Comparison of ENCODE assay signal across 15 cellular contexts in the genomic region with DNA sequence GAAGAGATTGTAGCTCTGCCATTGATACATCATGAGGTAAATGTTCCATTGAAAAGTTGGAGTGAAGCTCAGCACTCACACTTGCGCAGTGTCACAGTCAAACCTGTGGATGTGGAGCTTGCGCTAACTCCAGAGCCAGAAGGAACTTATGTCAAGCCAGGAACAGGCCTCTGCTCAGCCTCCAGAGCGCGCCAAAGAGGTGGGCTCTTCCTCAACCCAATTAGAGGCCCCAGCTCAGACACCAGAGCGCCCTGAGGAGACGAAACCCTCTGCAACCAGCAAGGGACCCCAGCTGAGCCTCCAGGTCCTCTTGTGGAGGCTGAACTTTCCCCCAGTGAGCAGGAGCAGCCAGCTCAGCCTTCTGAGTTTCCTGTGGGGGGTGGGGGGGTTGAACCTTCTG.
A peak's percentile ranks its signal among the peaks of the same experiment; 100 is the strongest.
DNase-seq lines count a peak whose midpoint lies in the region; ATAC-seq, FAIRE-seq and TF ChIP-seq lines count a peak whose summit lies in the region.
"Had no signal": no experiment of that assay in that cellular context is flagged by ENCODE, and none has a peak within 500 bp of the region (broad histone marks: within the 10 kb centered on the region; RNA-seq: fewer than 3 reads in every experiment).

No MANE protein-coding gene starts in this region.

- peaks cover 2% of the 10 kb centered on the region for H3K4me1 ChIP-seq in Loucy (ENCODE audit: insufficient read depth, low read length, poor library complexity, severe bottlenecking)
- no peaks in the 10 kb centered on the region for H3K4me1 ChIP-seq in OCI-LY7 (ENCODE audit: insufficient read depth, low read length, poor library complexity, severe bottlenecking)
- no peaks in the 10 kb centered on the region; a peak in 1 of 7 replicates for H3K4me1 ChIP-seq in H1 (replicated peaks in 1 of 4; ENCODE audit: control insufficient read depth in 3 of 4, insufficient read depth in 4 of 4, low read length in 3 of 4)
- H3K4me1 ChIP-seq: Caco-2 had no signal

- no peaks in the 10 kb centered on the region for H3K27me3 ChIP-seq in Loucy (ENCODE audit: insufficient read depth, low read length, poor library complexity, severe bottlenecking)
- H3K27me3 ChIP-seq in H1 (replicated peaks in 1 of 4; ENCODE audit: control insufficient read depth in 3 of 4, extremely low read depth in 1 of 4, insufficient read depth in 3 of 4, low read length in 3 of 4), result peaks cover 0 to 4% (median 2%) of the 10 kb centered on the region in 4 experiments; a peak in 5 of 7 replicates

- no peak for TF ChIP-seq CTCF in Loucy (conservative IDR thresholded peaks at IDR 0.05; ENCODE audit: low read length)
- TF ChIP-seq CTCF in OCI-LY7 (conservative IDR thresholded peaks at IDR 0.05; ENCODE audit: low read length), result peak; percentile 28; the same call in 1 of the 2 replicates
- TF ChIP-seq CTCF in H1 (IDR thresholded peaks at IDR 0.05; ENCODE audit: control extremely low read depth in 1 of 3, insufficient read depth in 1 of 3, low read depth in 1 of 3, low read length in 3 of 3), result no peak

- no peak overlapping the region for H2BK120ac ChIP-seq in H1 (replicated peaks; ENCODE audit: low read depth, low read length)

- TF ChIP-seq EP300 in H1 (IDR thresholded peaks at IDR 0.05; ENCODE audit: borderline replicate concordance in 1 of 2, low read depth in 2 of 2, low read length in 2 of 2), result no peak

- H3K18ac ChIP-seq in H1 (ENCODE audit: extremely low read depth, low read length), result no peak overlapping the region

- H2AFZ ChIP-seq in Loucy (ENCODE audit: low read length) (peak overlapping the region; percentile 62; the same call in 1 of the 2 replicates), OCI-LY7 (ENCODE audit: low read length) (no peak overlapping the region), H1 (ENCODE audit: low read length) (no peak overlapping the region)

- no peak overlapping the region for H2AK5ac ChIP-seq in H1 (ENCODE audit: low read depth, low read length)

- H3K27ac ChIP-seq in OCI-LY7 (ENCODE audit: low read depth, low read length, poor library complexity, severe bottlenecking), result no peak overlapping the region
- H3K27ac ChIP-seq in H1 (ENCODE audit: low read depth, low read length), result no peak overlapping the region
- H3K27ac ChIP-seq: C4-2B had no signal

- peaks cover 3% of the 10 kb centered on the region for H3K4me1 Mint-ChIP-seq in activated CD4-positive, alpha-beta T cell treated with anti-CD3 and anti-CD28 coated beads for 36 hours

- H4K91ac ChIP-seq in H1 (replicated peaks; ENCODE audit: insufficient read length, low read length), result no peak overlapping the region

- no peaks in the 10 kb centered on the region for H3K79me2 ChIP-seq in Loucy (ENCODE audit: insufficient read depth, low read length)
- no peaks in the 10 kb centered on the region for H3K79me2 ChIP-seq in OCI-LY7 (ENCODE audit: insufficient read depth, low read depth, low read length)
- H3K79me2 ChIP-seq in H1 (ENCODE audit: control insufficient read depth in 1 of 2, insufficient read depth in 2 of 2, low read length in 2 of 2), result no peaks in the 10 kb centered on the region

- H4K5ac ChIP-seq in H1 (ENCODE audit: insufficient read length, low read depth, low read length), result no peak overlapping the region

- H3K27me3 Mint-ChIP-seq in activated CD4-positive, alpha-beta T cell treated with anti-CD3 and anti-CD28 coated beads for 36 hours, result peaks cover 9% of the 10 kb centered on the region

- no peak overlapping the region for H2BK20ac ChIP-seq in H1 (ENCODE audit: low read length)

- H3K9me3 Mint-ChIP-seq in activated CD4-positive, alpha-beta T cell treated with anti-CD3 and anti-CD28 coated beads for 36 hours (ENCODE audit: low read depth), result no peaks in the 10 kb centered on the region
- H3K9me3 Mint-ChIP-seq: CD4-positive, alpha-beta T cell had no signal

- POLR2A ChIA-PET in OCI-LY7 (lab: Charles Lee), result interaction anchor here (0.7 kb wide), 1 partner anchor 433 kb away, joined by 3 read pairs; no protein-coding TSS in a partner anchor
- POLR2A ChIA-PET in H1 (lab: Charles Lee; ENCODE audit: partially characterized antibody), result interaction anchor here (0.7 kb wide), 1 partner anchor 197 kb away, joined by 3 read pairs; no protein-coding TSS in a partner anchor
- POLR2A ChIA-PET in activated CD4-positive, alpha-beta T cell treated with anti-CD3 and anti-CD28 coated beads for 36 hours (lab: Charles Lee), result no interaction called here

- no peaks in the 10 kb centered on the region for H3K36me3 Mint-ChIP-seq in activated CD4-positive, alpha-beta T cell treated with anti-CD3 and anti-CD28 coated beads for 36 hours (ENCODE audit: low read depth)

- no peak overlapping the region for H3K56ac ChIP-seq in H1 (replicated peaks; ENCODE audit: insufficient read length, low read depth, low read length)

- H3K4me2 ChIP-seq in Loucy (ENCODE audit: low read depth, low read length, poor library complexity, severe bottlenecking) (no peak overlapping the region), OCI-LY7 (ENCODE audit: low read length) (no peak overlapping the region), H1 (ENCODE audit: insufficient read depth in 1 of 2, low read depth in 2 of 2, low read length in 2 of 2) (no peak overlapping the region)

- H3K9ac ChIP-seq in Loucy (ENCODE audit: low read depth, low read length, poor library complexity, severe bottlenecking) (no peak overlapping the region), H1 (replicated peaks in 1 of 4; ENCODE audit: extremely low read depth in 1 of 4, low read depth in 3 of 4, low read length in 3 of 4) (no peak overlapping the region)

- H3K9me2 ChIP-seq in Loucy (replicated peaks; ENCODE audit: low read depth, low read length) (no peaks in the 10 kb centered on the region), OCI-LY7 (ENCODE audit: insufficient read depth, low read length) (no peaks in the 10 kb centered on the region)

- WGBS in H1 (ENCODE audit: extremely low coverage in 1 of 2, insufficient coverage in 1 of 2, insufficient read length in 1 of 2, insufficient replicate concordance in 2 of 2, low coverage in 1 of 2, low lambda C conversion rate in 2 of 2, missing lambda C conversion rate in 1 of 2), 2 experiments, result 89% methylated on average over 6 of the region's 6 CpGs; no CpG with 5 or more reads in 1 of the 2 experiments

- H3K36me3 ChIP-seq in Loucy (ENCODE audit: insufficient read depth, low read length) (no peaks in the 10 kb centered on the region), OCI-LY7 (ENCODE audit: insufficient read depth, low read length) (no peaks in the 10 kb centered on the region), H1 (ENCODE audit: control insufficient read depth in 2 of 4, insufficient read depth in 4 of 4, low read length in 3 of 4) (no peaks in the 10 kb centered on the region)

- no peak for TF ChIP-seq RAD21 in H1 (IDR thresholded peaks at IDR 0.05 in 1 of 2, conservative IDR thresholded peaks at IDR 0.05 in 1 of 2; ENCODE audit: low read depth in 2 of 2, low read length in 2 of 2)

- no peaks in the 10 kb centered on the region for H3K79me1 ChIP-seq in H1 (ENCODE audit: low read depth, low read length)

- no TSS peak for BruUV-seq in OCI-LY7 (replicated peaks; lab: Mats Ljungman, UMichigan)

- H2BK5ac ChIP-seq in H1 (ENCODE audit: low read depth, low read length), result no peak overlapping the region

- no peak overlapping the region for H3K4ac ChIP-seq in H1 (replicated peaks; ENCODE audit: insufficient read length, low read depth, low read length)

- H3K9me3 ChIP-seq in Loucy (ENCODE audit: insufficient read depth, low read depth, low read length) (no peaks in the 10 kb centered on the region), OCI-LY7 (ENCODE audit: low read length) (no peaks in the 10 kb centered on the region), H1 (ENCODE audit: insufficient read depth in 2 of 2, low read depth in 1 of 2, low read length in 1 of 2) (peaks cover 0 to 3% of the 10 kb centered on the region in 2 experiments; a peak in 1 of 4 replicates)
- H3K9me3 ChIP-seq: Caco-2 had no signal

- H3F3A ChIP-seq in Loucy (ENCODE audit: low read depth), result no peaks in the 10 kb centered on the region

- H2BK15ac ChIP-seq in H1 (ENCODE audit: low read length), result 0 out of 2 replicates have a peak overlapping the region, but pooled peaks have one; percentile 29

- H3K14ac ChIP-seq in H1 (ENCODE audit: insufficient read length), result no peak overlapping the region

- FAIRE-seq in H1 (lab: Jason Lieb, UNC), result no peak
- FAIRE-seq: A204.1, D721Med had no signal

- intact Hi-C loops in OCI-LY7 (cut with micrococcal nuclease; ENCODE audit: unreplicated experiment), result no loop called here
- intact Hi-C loops in activated CD4-positive, alpha-beta T cell treated with anti-CD3 and anti-CD28 coated beads for 36 hours (cut with DNase I, micrococcal nuclease), result no loop called here

- no peak overlapping the region for H3K4me3 ChIP-seq in Loucy (ENCODE audit: low read length, poor library complexity, severe bottlenecking)
- no peak overlapping the region for H3K4me3 ChIP-seq in OCI-LY7 (ENCODE audit: low read depth, low read length, poor library complexity, severe bottlenecking)
- H3K4me3 ChIP-seq in H1 (ENCODE audit: extremely low read depth in 1 of 4, insufficient read depth in 2 of 4, low read depth in 3 of 4, low read length in 4 of 4), result no peak overlapping the region

- DNase-seq in OCI-LY7 (ENCODE audit: low spot score), result peak; percentile 10
- DNase-seq in H1 (ENCODE audit: low read depth in 1 of 2, low spot score in 2 of 2), result no peak
- DNase-seq in activated CD4-positive, alpha-beta T cell treated with anti-CD3 and anti-CD28 coated beads for 36 hours, result no peak
- no peak for DNase-seq in NCI-H2081 (lab: John Stamatoyannopoulos, UW)
- no peak for DNase-seq in activated gamma-delta T cell treated with Interleukin-2 at 50 U/mL for 16 hours
- DNase-seq: AML-193; Caco-2; CD4-positive, alpha-beta T cell; GF-D8; GOT3; H9 had no signal

- H4K8ac ChIP-seq in H1 (ENCODE audit: extremely low read depth, insufficient read depth, low read length), result no peak overlapping the region

- H3K4me3 Mint-ChIP-seq in activated CD4-positive, alpha-beta T cell treated with anti-CD3 and anti-CD28 coated beads for 36 hours, result no peak overlapping the region
- H3K4me3 Mint-ChIP-seq: CD4-positive, alpha-beta T cell; H9 had no signal

- no peak overlapping the region for H3K27ac Mint-ChIP-seq in activated CD4-positive, alpha-beta T cell treated with anti-CD3 and anti-CD28 coated beads for 36 hours
- H3K27ac Mint-ChIP-seq: CD4-positive, alpha-beta T cell; H9 had no signal

- no peak for ATAC-seq in activated CD4-positive, alpha-beta T cell treated with anti-CD3 and anti-CD28 coated beads for 36 hours

- CTCF ChIA-PET in OCI-LY7 (lab: Charles Lee; ENCODE audit: unreplicated experiment) (no interaction called here), H1 (lab: Charles Lee; ENCODE audit: partially characterized antibody) (interaction anchor here (0.8 to 7.0 kb wide), 14 partner anchors 10 to 1899 kb away, joined by 3 to 48 read pairs (median 4); no protein-coding TSS in a partner anchor)
- CTCF ChIA-PET in activated CD4-positive, alpha-beta T cell treated with anti-CD3 and anti-CD28 coated beads for 36 hours (lab: Charles Lee), result interaction anchor here (0.7 to 1.5 kb wide), 4 partner anchors 10 to 136 kb away, joined by 3 to 6 read pairs (median 3); no protein-coding TSS in a partner anchor

- H3K23me2 ChIP-seq in H1 (ENCODE audit: low read depth, low read length), result peaks cover 5% of the 10 kb centered on the region; the same call in 1 of the 2 replicates

- H3K23ac ChIP-seq in H1 (ENCODE audit: insufficient read length), result no peak overlapping the region

- no peak for TF ChIP-seq POLR2A in H1 (IDR thresholded peaks at IDR 0.05; ENCODE audit: control extremely low read depth in 1 of 2, low read depth in 2 of 2, low read length in 2 of 2)

- H4K20me1 ChIP-seq in Loucy (ENCODE audit: insufficient read depth, low read length, poor library complexity, severe bottlenecking) (no peaks in the 10 kb centered on the region), OCI-LY7 (ENCODE audit: insufficient read depth, low read length) (no peaks in the 10 kb centered on the region), H1 (replicated peaks in 1 of 2; ENCODE audit: control insufficient read depth in 1 of 2, insufficient read depth in 2 of 2, low read length in 2 of 2) (no peaks in the 10 kb centered on the region)

- no peak overlapping the region for H2BK12ac ChIP-seq in H1 (ENCODE audit: low read depth, low read length)
